Comparison of ENCODE assay signal across 8 cellular contexts in the genomic region with DNA sequence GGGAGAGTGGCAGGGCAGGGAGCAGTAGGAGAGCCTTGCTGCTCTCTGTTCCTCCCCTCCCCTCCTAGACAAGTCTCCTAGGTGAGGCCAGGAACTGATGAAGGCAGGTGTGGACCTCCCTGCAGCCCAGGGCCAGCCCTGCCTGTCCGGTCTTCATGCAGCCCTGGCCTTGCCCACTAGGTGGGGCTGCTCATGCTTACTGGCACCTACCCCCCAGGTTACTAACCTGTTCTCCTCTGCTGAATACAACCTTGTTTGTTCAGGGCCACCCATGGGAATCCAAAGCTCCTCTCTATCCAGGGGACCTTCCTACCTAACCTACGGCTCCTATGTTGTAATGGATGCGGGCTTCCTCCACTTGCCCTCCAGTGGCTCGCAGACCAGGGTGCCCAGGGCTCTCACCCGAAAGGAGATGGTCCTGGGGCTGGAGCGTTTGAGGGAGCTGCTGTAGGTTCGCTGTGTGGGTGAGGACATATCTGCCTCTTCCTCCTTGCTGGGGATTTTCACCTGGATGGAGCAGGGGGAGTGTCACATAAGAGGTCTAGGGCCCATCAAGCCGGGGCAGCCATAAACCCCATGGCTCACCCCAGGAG. TPM values are rescaled to one million over a fixed set of nuclear protein-coding genes. Genes with fewer than 3 reads are reported as not detected.
A peak's percentile ranks its signal among the peaks of the same experiment; 100 is the strongest.
DNase-seq lines count a peak whose midpoint lies in the region; ATAC-seq and TF ChIP-seq lines count a peak whose summit lies in the region.

No MANE protein-coding gene starts in this region.

- ATAC-seq in activated CD4-positive, alpha-beta T cell treated with anti-CD3 and anti-CD28 coated beads for 36 hours: peak; percentile 90
- ATAC-seq in HG02759 (IDR thresholded peaks at IDR 0.05; ENCODE audit: unreplicated experiment) (peak; percentile 79), HG02884 (IDR thresholded peaks at IDR 0.05; ENCODE audit: unreplicated experiment) (no peak)

- CTCF ChIA-PET in activated CD4-positive, alpha-beta T cell treated with anti-CD3 and anti-CD28 coated beads for 36 hours (lab: Charles Lee): interaction anchor here (0.7 to 1.1 kb wide), 3 partner anchors 9 to 415 kb away, joined by 3 to 7 read pairs (median 4); no protein-coding TSS in a partner anchor

- POLR2A ChIA-PET in activated CD4-positive, alpha-beta T cell treated with anti-CD3 and anti-CD28 coated beads for 36 hours (lab: Charles Lee): no interaction called here

- peak; percentile 73 for DNase-seq in activated CD4-positive, alpha-beta T cell treated with anti-CD3 and anti-CD28 coated beads for 36 hours
- no peak for DNase-seq in activated CD4-positive, alpha-beta T cell treated with anti-CD3 and anti-CD28 coated beads for 1 hour
- DNase-seq in NCI-H2196 treated with DMSO at 0.1 percent for 48 hours (lab: John Stamatoyannopoulos, UW; ENCODE audit: unreplicated experiment) (peak; percentile 66), fibroblast of pulmonary artery (ENCODE audit: low read depth) (peak; percentile 35), pons (ENCODE audit: low spot score) (peak; percentile 6)
- DNase-seq in activated CD8-positive, alpha-beta memory T cell treated with anti-CD3 and anti-CD28 coated beads for 24 hours: peak; percentile 65

- H3K36me3 Mint-ChIP-seq in activated CD4-positive, alpha-beta T cell treated with anti-CD3 and anti-CD28 coated beads for 36 hours (ENCODE audit: low read depth): no peaks in the 10 kb centered on the region

- H3K4me3 ChIP-seq in fibroblast of pulmonary artery (replicated peaks; ENCODE audit: low read depth, low read length): no peak overlapping the region

- H3K27me3 Mint-ChIP-seq in activated CD4-positive, alpha-beta T cell treated with anti-CD3 and anti-CD28 coated beads for 36 hours: peaks cover 8% of the 10 kb centered on the region

- H3K27ac Mint-ChIP-seq in activated CD4-positive, alpha-beta T cell treated with anti-CD3 and anti-CD28 coated beads for 36 hours: no peak overlapping the region

- intact Hi-C loops in activated CD4-positive, alpha-beta T cell treated with anti-CD3 and anti-CD28 coated beads for 36 hours (cut with DNase I, micrococcal nuclease): loop anchor here in 1 of 2 experiments (1.0 kb wide), 1 partner anchor 23 kb away; no protein-coding TSS in a partner anchor

- H3K9me3 Mint-ChIP-seq in activated CD4-positive, alpha-beta T cell treated with anti-CD3 and anti-CD28 coated beads for 36 hours (ENCODE audit: low read depth): no peaks in the 10 kb centered on the region

- no peak overlapping the region for H3K4me3 Mint-ChIP-seq in activated CD4-positive, alpha-beta T cell treated with anti-CD3 and anti-CD28 coated beads for 36 hours

- no peaks in the 10 kb centered on the region for H3K4me1 Mint-ChIP-seq in activated CD4-positive, alpha-beta T cell treated with anti-CD3 and anti-CD28 coated beads for 36 hours

- peak; percentile 89 for TF ChIP-seq CTCF in fibroblast of pulmonary artery (IDR thresholded peaks at IDR 0.05; ENCODE audit: low read length, missing control alignments)

RNA-seq across cellular contexts. Expression of gene TNNT2, which starts 7.9 kb away (rescaled TPM):
- not detected for total RNA-seq in activated CD4-positive, alpha-beta T cell treated with anti-CD3 and anti-CD28 coated beads for 36 hours

RNA-seq across cellular contexts. Expression of gene LAD1, which starts 13.7 kb away (rescaled TPM):
- total RNA-seq in activated CD4-positive, alpha-beta T cell treated with anti-CD3 and anti-CD28 coated beads for 36 hours: not detected

RNA-seq across cellular contexts. Expression of gene TNNI1, which starts 36.1 kb away (rescaled TPM):
- total RNA-seq in activated CD4-positive, alpha-beta T cell treated with anti-CD3 and anti-CD28 coated beads for 36 hours: not detected
